ENCODE assay signal across 24 cellular contexts in genomic region chr2:98876741-98877140, GRCh38.
"Had no signal": no experiment of that assay in that cellular context is flagged by ENCODE, and none has a peak within 500 bp of the region (broad histone marks: within the 10 kb centered on the region; RNA-seq: fewer than 3 reads in every experiment).

No MANE protein-coding gene starts in this region.

- DNase-seq: activated CD4-positive, alpha-beta T cell treated with anti-CD3 and anti-CD28 coated beads, Interleukin-2, amount 50 U/mL, for 1 hour; activated CD4-positive, CD25-positive, alpha-beta regulatory T cell treated with anti-CD3 and anti-CD28 coated beads, Interleukin-2, amount 50 U/mL, for 72 hours; activated CD8-positive, alpha-beta T cell treated with anti-CD3 and anti-CD28 coated beads, Interleukin-2, amount 10 ng/mL, durations not matched to agents 7 days and 5 days; activated naive CD4-positive, alpha-beta T cell treated with anti-CD3 and anti-CD28 coated beads, Interleukin-2, amount 10 ng/mL, durations not matched to agents 7 days and 5 days; activated T-cell treated with anti-CD3 and anti-CD28 coated beads, Interleukin-2, amount 50 U/mL, for 24 hours; effector memory CD4-positive, alpha-beta T cell; foreskin melanocyte; immature natural killer cell; lower lobe of right lung; naive B cell; occipital lobe; sigmoid colon; stimulated activated CD4-positive, alpha-beta T cell treated with anti-CD3 and anti-CD28 coated beads, Interleukin-2, amount 100 ng/mL, for 48 hours; stimulated activated CD8-positive, alpha-beta memory T cell treated with anti-CD3 and anti-CD28 coated beads, Interleukin-4, amount 100 ng/mL, for 48 hours; stimulated activated naive B cell treated with anti-CD40 and anti-IgM and Interleukin-4, amounts not matched to agents 10 μg/mL and 1 μg/mL and 100 μg/mL, for 72 hours; SW 1271; T-helper 17 cell; WERI-Rb-1 had no signal

- H3K4me1 Mint-ChIP-seq: activated naive CD4-positive, alpha-beta T cell treated with anti-CD3 and anti-CD28 coated beads, Interleukin-2, amount 10 ng/mL, durations not matched to agents 7 days and 5 days; activated T-helper 17 cell treated with anti-CD3 and anti-CD28 coated beads, Interleukin-2, amount 50 U/mL, for 72 hours; immature natural killer cell; naive B cell; neural crest cell; stimulated activated naive B cell treated with anti-CD40 and anti-IgM and Interleukin-4, amounts not matched to agents 10 μg/mL and 1 μg/mL and 100 μg/mL, for 72 hours; T-helper 17 cell had no signal

- H3K4me1 ChIP-seq: lower lobe of right lung, sigmoid colon had no signal

- ATAC-seq: activated CD8-positive, alpha-beta T cell treated with anti-CD3 and anti-CD28 coated beads, Interleukin-2, amount 10 ng/mL, durations not matched to agents 7 days and 5 days; activated T-helper 17 cell treated with anti-CD3 and anti-CD28 coated beads, Interleukin-2, amount 50 U/mL, for 72 hours; esophagus mucosa; left lobe of liver; lower lobe of right lung; stimulated activated naive B cell treated with anti-CD40 and anti-IgM and Interleukin-4, amounts not matched to agents 10 μg/mL and 1 μg/mL and 100 μg/mL, for 72 hours; T-helper 17 cell had no signal

- FAIRE-seq: endothelial cell of umbilical vein had no signal

- H3K36me3 ChIP-seq: lower lobe of right lung, sigmoid colon, WERI-Rb-1 had no signal

- H3K27me3 ChIP-seq: sigmoid colon had no signal

- H3K27ac ChIP-seq: lower lobe of right lung, sigmoid colon, WERI-Rb-1 had no signal

- H3K4me3 ChIP-seq: lower lobe of right lung, sigmoid colon had no signal

- H3K27ac Mint-ChIP-seq: activated CD8-positive, alpha-beta T cell treated with anti-CD3 and anti-CD28 coated beads, Interleukin-2, amount 10 ng/mL, durations not matched to agents 7 days and 5 days; activated naive CD4-positive, alpha-beta T cell treated with anti-CD3 and anti-CD28 coated beads, Interleukin-2, amount 10 ng/mL, durations not matched to agents 7 days and 5 days; activated T-cell treated with anti-CD3 and anti-CD28 coated beads, Interleukin-2, amount 50 U/mL, for 24 hours; activated T-helper 17 cell treated with anti-CD3 and anti-CD28 coated beads, Interleukin-2, amount 50 U/mL, for 72 hours; brain; immature natural killer cell; naive B cell; stimulated activated naive B cell treated with anti-CD40 and anti-IgM and Interleukin-4, amounts not matched to agents 10 μg/mL and 1 μg/mL and 100 μg/mL, for 72 hours; T-helper 17 cell had no signal

- H3K27me3 Mint-ChIP-seq: activated T-cell treated with anti-CD3 and anti-CD28 coated beads, Interleukin-2, amount 50 U/mL, for 24 hours; activated T-helper 17 cell treated with anti-CD3 and anti-CD28 coated beads, Interleukin-2, amount 50 U/mL, for 72 hours had no signal

- H3K4me3 Mint-ChIP-seq: activated CD8-positive, alpha-beta T cell treated with anti-CD3 and anti-CD28 coated beads, Interleukin-2, amount 10 ng/mL, durations not matched to agents 7 days and 5 days; activated naive CD4-positive, alpha-beta T cell treated with anti-CD3 and anti-CD28 coated beads, Interleukin-2, amount 10 ng/mL, durations not matched to agents 7 days and 5 days; activated T-cell treated with anti-CD3 and anti-CD28 coated beads, Interleukin-2, amount 50 U/mL, for 24 hours; activated T-helper 17 cell treated with anti-CD3 and anti-CD28 coated beads, Interleukin-2, amount 50 U/mL, for 72 hours; brain; immature natural killer cell; naive B cell; neural crest cell; stimulated activated naive B cell treated with anti-CD40 and anti-IgM and Interleukin-4, amounts not matched to agents 10 μg/mL and 1 μg/mL and 100 μg/mL, for 72 hours; T-helper 17 cell had no signal

- H3K9me3 ChIP-seq: lower lobe of right lung, sigmoid colon had no signal

- H3K36me3 Mint-ChIP-seq: activated naive CD4-positive, alpha-beta T cell treated with anti-CD3 and anti-CD28 coated beads, Interleukin-2, amount 10 ng/mL, durations not matched to agents 7 days and 5 days; brain; immature natural killer cell; naive B cell; stimulated activated naive B cell treated with anti-CD40 and anti-IgM and Interleukin-4, amounts not matched to agents 10 μg/mL and 1 μg/mL and 100 μg/mL, for 72 hours had no signal

- H3K9me3 Mint-ChIP-seq: activated naive CD4-positive, alpha-beta T cell treated with anti-CD3 and anti-CD28 coated beads, Interleukin-2, amount 10 ng/mL, durations not matched to agents 7 days and 5 days; activated T-cell treated with anti-CD3 and anti-CD28 coated beads, Interleukin-2, amount 50 U/mL, for 24 hours; activated T-helper 17 cell treated with anti-CD3 and anti-CD28 coated beads, Interleukin-2, amount 50 U/mL, for 72 hours; brain; immature natural killer cell; naive B cell; neural crest cell; stimulated activated naive B cell treated with anti-CD40 and anti-IgM and Interleukin-4, amounts not matched to agents 10 μg/mL and 1 μg/mL and 100 μg/mL, for 72 hours had no signal
